8 cellular contexts compared by ENCODE assay signal in the genomic region with DNA sequence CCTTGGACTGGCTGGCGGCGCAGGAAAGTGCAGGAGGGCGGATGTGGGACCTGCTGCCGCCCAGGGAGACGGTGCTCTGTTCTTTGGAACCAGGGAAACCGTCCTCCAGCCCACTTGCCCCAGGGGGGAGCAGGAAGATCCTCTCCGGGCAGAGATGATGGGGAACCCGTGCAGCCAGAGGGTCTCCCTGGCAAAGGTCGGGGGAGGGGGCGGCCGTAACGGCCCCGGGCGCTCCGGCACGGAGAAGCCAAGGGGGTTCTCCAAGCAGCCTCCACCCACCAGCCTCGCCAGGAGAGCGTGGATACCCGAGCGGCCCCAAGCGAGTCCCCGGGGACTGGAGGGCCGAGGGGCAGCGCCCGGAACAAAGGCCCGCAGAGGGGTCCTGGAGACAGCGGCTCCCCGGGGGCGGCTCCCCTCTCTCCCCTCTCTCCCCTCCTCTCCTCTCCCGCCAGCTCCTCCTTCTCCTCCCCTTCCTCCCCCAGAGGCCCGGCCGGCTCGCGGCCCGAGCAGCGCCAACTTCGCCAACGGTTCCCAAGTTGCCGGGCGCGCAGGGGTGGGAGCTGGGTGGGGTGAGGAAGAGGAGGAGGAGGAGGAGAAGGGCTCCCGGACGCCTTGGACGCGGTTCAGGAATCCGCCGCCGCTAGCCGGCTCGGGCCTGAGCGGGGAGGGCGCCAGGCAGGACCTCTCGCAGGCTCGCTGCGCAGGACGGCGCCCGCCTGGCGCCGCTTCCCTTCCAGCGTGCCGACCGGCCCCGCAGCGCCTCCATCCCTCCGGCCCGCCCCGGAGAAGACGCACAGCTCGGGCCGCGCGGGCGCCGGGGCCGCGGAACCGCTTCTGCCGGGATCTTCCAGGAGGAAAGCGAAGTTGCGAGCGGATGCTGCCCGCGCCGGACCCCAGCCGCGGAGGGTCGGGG. TPM values are rescaled to one million over a fixed set of nuclear protein-coding genes. Genes with fewer than 3 reads are reported as not detected.
DNase-seq lines count a peak whose midpoint lies in the region; ATAC-seq and TF ChIP-seq lines count a peak whose summit lies in the region.

A gene with protein sequence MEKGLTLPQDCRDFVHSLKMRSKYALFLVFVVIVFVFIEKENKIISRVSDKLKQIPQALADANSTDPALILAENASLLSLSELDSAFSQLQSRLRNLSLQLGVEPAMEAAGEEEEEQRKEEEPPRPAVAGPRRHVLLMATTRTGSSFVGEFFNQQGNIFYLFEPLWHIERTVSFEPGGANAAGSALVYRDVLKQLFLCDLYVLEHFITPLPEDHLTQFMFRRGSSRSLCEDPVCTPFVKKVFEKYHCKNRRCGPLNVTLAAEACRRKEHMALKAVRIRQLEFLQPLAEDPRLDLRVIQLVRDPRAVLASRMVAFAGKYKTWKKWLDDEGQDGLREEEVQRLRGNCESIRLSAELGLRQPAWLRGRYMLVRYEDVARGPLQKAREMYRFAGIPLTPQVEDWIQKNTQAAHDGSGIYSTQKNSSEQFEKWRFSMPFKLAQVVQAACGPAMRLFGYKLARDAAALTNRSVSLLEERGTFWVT (plus strand): TSS at position 640 of the 913 bp plus-strand sequence. CDS start 41,448 bp downstream, outside the sequence.

- H3K4me3 Mint-ChIP-seq in stimulated activated naive CD8-positive, alpha-beta T cell treated with anti-CD3 and anti-CD28 coated beads, Interleukin-15, Interleukin-2, amounts not matched to agents 100 ng/mL and 50 ng/mL, for 24 hours = peak within 1 kb of the TSS; percentile 82

- H3K27ac ChIP-seq in coronary artery (peak within 1 kb of the TSS; percentile 96 to 98), left lung (peak within 1 kb of the TSS; percentile 78 to 82)

- intact Hi-C loops in left lung (cut with DNase I) = loop anchor here in 1 of 2 donors (10.0 kb wide), 1 partner anchor 371 kb away; no protein-coding TSS in a partner anchor

- H3K36me3 Mint-ChIP-seq in stimulated activated naive CD8-positive, alpha-beta T cell treated with anti-CD3 and anti-CD28 coated beads, Interleukin-15, Interleukin-2, amounts not matched to agents 100 ng/mL and 50 ng/mL, for 24 hours (ENCODE audit: low read depth) = no peaks in the 10 kb centered on the region

- ATAC-seq in left lung (peak; percentile 79), HG02610 (IDR thresholded peaks at IDR 0.05; ENCODE audit: unreplicated experiment) (no peak)

- H3K4me3 ChIP-seq in coronary artery = peak within 1 kb of the TSS; percentile 82
- peak within 1 kb of the TSS; percentile 47 to 59 for H3K4me3 ChIP-seq in left lung

- H3K27ac Mint-ChIP-seq in stimulated activated naive CD8-positive, alpha-beta T cell treated with anti-CD3 and anti-CD28 coated beads, Interleukin-15, Interleukin-2, amounts not matched to agents 100 ng/mL and 50 ng/mL, for 24 hours = peak within 1 kb of the TSS; percentile 83

- H3K4me1 ChIP-seq in left lung = peaks cover 12 to 34% of the 10 kb centered on the region in 2 donors

- DNase-seq in NCI-H748 (lab: John Stamatoyannopoulos, UW; ENCODE audit: unreplicated experiment) (peak; percentile 50), NCI-H748 treated with DMSO at 0.1 percent for 48 hours (lab: John Stamatoyannopoulos, UW) (no peak), coronary artery (ENCODE audit: low spot score) (peak; percentile 86), left lung (peak; percentile 61 to 82), NCI-H510A (lab: John Stamatoyannopoulos, UW) (no peak)

- H3K9me3 ChIP-seq in left lung = no peaks in the 10 kb centered on the region

- peaks cover 21% of the 10 kb centered on the region for H3K4me1 Mint-ChIP-seq in stimulated activated naive CD8-positive, alpha-beta T cell treated with anti-CD3 and anti-CD28 coated beads, Interleukin-15, Interleukin-2, amounts not matched to agents 100 ng/mL and 50 ng/mL, for 24 hours (ENCODE audit: low read depth)

- no peaks in the 10 kb centered on the region for H3K36me3 ChIP-seq in left lung

- TF ChIP-seq CTCF in coronary artery (IDR thresholded peaks at IDR 0.05) = no peak
- no peak for TF ChIP-seq CTCF in left lung (IDR thresholded peaks at IDR 0.05)

- peaks cover 0 to 42% of the 10 kb centered on the region in 2 donors for H3K27me3 ChIP-seq in left lung

- no peaks in the 10 kb centered on the region for H3K9me3 Mint-ChIP-seq in stimulated activated naive CD8-positive, alpha-beta T cell treated with anti-CD3 and anti-CD28 coated beads, Interleukin-15, Interleukin-2, amounts not matched to agents 100 ng/mL and 50 ng/mL, for 24 hours

- peaks cover 65% of the 10 kb centered on the region for H3K27me3 Mint-ChIP-seq in stimulated activated naive CD8-positive, alpha-beta T cell treated with anti-CD3 and anti-CD28 coated beads, Interleukin-15, Interleukin-2, amounts not matched to agents 100 ng/mL and 50 ng/mL, for 24 hours

TF ChIP-seq in PFSK-1, 5 proteins besides CTCF, POLR2A, EP300 and RAD21:
- TF ChIP-seq REST (IDR thresholded peaks at IDR 0.05; ENCODE audit: insufficient read depth in 1 of 2, low read depth in 2 of 2, low read length in 2 of 2) (no peak), TAF1 (IDR thresholded peaks at IDR 0.05; ENCODE audit: borderline replicate concordance, insufficient read depth, low read length) (no peak), FOXP2 (optimal IDR thresholded peaks at IDR 0.05; ENCODE audit: borderline replicate concordance, extremely low read depth, extremely low read length, insufficient read depth) (peak; percentile 13), POLR2AphosphoS5 (IDR thresholded peaks at IDR 0.05; ENCODE audit: low read depth, low read length) (peak; percentile 49; the same call in 1 of the 2 replicates), SIN3A (IDR thresholded peaks at IDR 0.05; ENCODE audit: borderline replicate concordance, insufficient read depth, low read length) (0 out of 2 replicates have a peak, but pooled peaks have one; percentile 4)
TF ChIP-seq in PFSK-1: peak in this region for 3.

RNA-seq across cellular contexts. Expression of the gene that starts here (rescaled TPM):
- polyA plus RNA-seq in PFSK-1 (2012; ENCODE audit: insufficient read length, low read depth) = 29.1 TPM
- total RNA-seq in left lung = 10 to 100 TPM; 10.3 to 20.1 TPM

Comparison
In these comparisons a context has a peak if more than half of its experiments do, and no peak if none do; other contexts are left out.
1. DNase-seq: peak in NCI-H748 (single experiment), coronary artery (single experiment) and left lung (2 of 2); none in NCI-H748 treated with DMSO at 0.1 percent for 48 hours (single experiment) and NCI-H510A (single experiment).